ENCODE assay signal across 8 cellular contexts in the genomic region with DNA sequence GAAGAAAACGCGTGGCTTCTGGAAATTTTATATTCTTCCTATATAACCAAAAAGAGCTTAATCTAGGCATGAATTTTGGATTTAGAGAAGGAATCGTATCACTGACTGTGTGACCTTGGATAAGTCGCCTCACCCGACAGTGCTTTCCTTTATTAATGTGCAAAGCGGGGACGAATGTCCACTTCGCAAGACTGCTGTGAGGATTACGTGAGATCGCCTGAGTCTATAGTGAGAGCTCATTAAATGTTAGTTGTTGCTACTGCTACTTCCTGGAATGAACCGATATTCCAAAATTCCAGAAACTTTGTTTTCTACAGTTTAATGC. TPM values are rescaled to one million over a fixed set of nuclear protein-coding genes. Genes with fewer than 3 reads are reported as not detected.
DNase-seq lines count a peak whose midpoint lies in the region; ATAC-seq, FAIRE-seq and TF ChIP-seq lines count a peak whose summit lies in the region.

No MANE protein-coding gene starts in this region.

- DNase-seq in GM12878 (ENCODE audit: low read depth, low spot score) = no peak
- no peak for DNase-seq in left lung
- no peak for DNase-seq in upper lobe of left lung
- no peak for DNase-seq in NK-92 treated with Interleukin-12 subunit alpha and Interleukin-12 subunit beta, amount 100 ng/mL, for 24 hours (lab: John Stamatoyannopoulos, UW)
- DNase-seq in NCI-H345 treated with DMSO at 0.1 percent for 48 hours (lab: John Stamatoyannopoulos, UW; ENCODE audit: unreplicated experiment) = no peak
- DNase-seq in anterior cingulate cortex (lab: John Stamatoyannopoulos, UW) = no peak

- no TSS peak for BruUV-seq in GM12878 (replicated peaks; lab: Mats Ljungman, UMichigan)

- H2AFZ ChIP-seq in GM12878 (ENCODE audit: control insufficient read depth, low read depth, low read length) = peak overlapping the region; percentile 86

- no peaks in the 10 kb centered on the region for H3K36me3 ChIP-seq in GM12878 (ENCODE audit: control insufficient read depth in 2 of 2, insufficient read depth in 2 of 2, low read length in 1 of 2)
- H3K36me3 ChIP-seq in left lung = no peaks in the 10 kb centered on the region
- H3K36me3 ChIP-seq in upper lobe of left lung = no peaks in the 10 kb centered on the region

- SMC1A ChIA-PET in GM12878 (lab: Charles Lee; ENCODE audit: uncharacterized antibody, unreplicated experiment) = no interaction called here

- H3K27ac ChIP-seq in GM12878 (ENCODE audit: control insufficient read depth, insufficient read depth) = no peak overlapping the region
- H3K27ac ChIP-seq in left lung = peak overlapping the region in 1 of 2 donors; percentile 15
- peak overlapping the region in 2 of 4 donors; percentile 44 to 76 for H3K27ac ChIP-seq in upper lobe of left lung

- no peak for TF ChIP-seq POLR2A in GM12878 (IDR thresholded peaks at IDR 0.05; ENCODE audit: low read depth, low read length)
- TF ChIP-seq POLR2A in upper lobe of left lung (IDR thresholded peaks at IDR 0.05) = no peak

- 28% methylated on average over 11 of the region's 11 CpGs for WGBS in GM12878 (ENCODE audit: insufficient coverage, insufficient replicate concordance, low lambda C conversion rate, missing lambda C conversion rate)
- WGBS in upper lobe of left lung, 2 donors = 11 to 33% methylated on average over 5 to 11 of the region's 11 CpGs

- in situ Hi-C loops in GM12878 (cut with MboI) = loop anchor here (10.0 kb wide), 1 partner anchor 317 kb away; no protein-coding TSS in a partner anchor

- POLR2A ChIA-PET in GM12878 (lab: Charles Lee) = interaction anchor here (2.0 kb wide), 1 partner anchor 190 kb away, joined by 5 read pairs; the partner anchor contains the start of gene RADX

- intact Hi-C loops in GM12878 (cut with micrococcal nuclease; ENCODE audit: unreplicated experiment) (no loop called here), left lung (cut with DNase I) (no loop called here)

- no peak overlapping the region for H3K9ac ChIP-seq in GM12878 (ENCODE audit: control insufficient read depth, insufficient read depth, low read length)

- RAD21 ChIA-PET in GM12878 (lab: Charles Lee; ENCODE audit: unreplicated experiment) = no interaction called here

- CTCF ChIA-PET in GM12878 (lab: Yijun Ruan, JAX) = interaction anchor here (1.5 kb wide), 1 partner anchor 321 kb away, joined by 3 read pairs; no protein-coding TSS in a partner anchor

- TF ChIP-seq EP300 in GM12878 (IDR thresholded peaks at IDR 0.05; ENCODE audit: borderline replicate concordance in 1 of 2, control insufficient read depth in 1 of 2, low read depth in 2 of 2, low read length in 2 of 2) (no peak), upper lobe of left lung (IDR thresholded peaks at IDR 0.05) (no peak)

- no peak for FAIRE-seq in GM12878 (lab: Jason Lieb, UNC)

- TF ChIP-seq CTCF in GM12878 (IDR thresholded peaks at IDR 0.05 in 2 of 3, conservative IDR thresholded peaks at IDR 0.05 in 1 of 3; ENCODE audit: control insufficient read depth in 2 of 3, extremely low read depth in 1 of 3, insufficient read depth in 1 of 3, low read depth in 3 of 3, low read length in 3 of 3) (no peak), left lung (IDR thresholded peaks at IDR 0.05) (no peak), upper lobe of left lung (IDR thresholded peaks at IDR 0.05) (no peak)

- no peaks in the 10 kb centered on the region for H3K79me2 ChIP-seq in GM12878 (ENCODE audit: control insufficient read depth, insufficient read depth, low read length)

- H3K4me3 ChIP-seq in GM12878 (peak overlapping the region; percentile 46), left lung (peak overlapping the region; percentile 41 to 55), upper lobe of left lung (peak overlapping the region; percentile 14 to 65 (median 56))

- peak overlapping the region; percentile 57 for H3K4me2 ChIP-seq in GM12878 (ENCODE audit: control insufficient read depth, insufficient read depth)

- ATAC-seq in GM18517 (IDR thresholded peaks at IDR 0.05; ENCODE audit: unreplicated experiment) = peak; percentile 31
- ATAC-seq in HG02885 (IDR thresholded peaks at IDR 0.05; ENCODE audit: poor library complexity, unreplicated experiment) = peak; percentile 34
- ATAC-seq in GM12878 = peak; percentile 15; the same call in 2 of the 3 replicates
- ATAC-seq in left lung = peak; percentile 58
- peak; percentile 65 to 75 for ATAC-seq in upper lobe of left lung (ENCODE audit: low FRiP score in 2 of 2)

- H3K27me3 ChIP-seq in GM12878 (replicated peaks in 1 of 2; ENCODE audit: control insufficient read depth in 2 of 2, insufficient read depth in 2 of 2, low read length in 1 of 2) (no peaks in the 10 kb centered on the region), left lung (peaks cover 0 to 8% of the 10 kb centered on the region in 2 donors), upper lobe of left lung (no peaks in the 10 kb centered on the region)

- no peak for TF ChIP-seq RAD21 in GM12878 (IDR thresholded peaks at IDR 0.05; ENCODE audit: insufficient read depth, low read depth, low read length)

- H3K4me1 ChIP-seq in GM12878 (ENCODE audit: control insufficient read depth, insufficient read depth, low read length) = no peaks in the 10 kb centered on the region
- H3K4me1 ChIP-seq in left lung = no peaks in the 10 kb centered on the region
- no peaks in the 10 kb centered on the region for H3K4me1 ChIP-seq in upper lobe of left lung

- H3K9me3 ChIP-seq in GM12878 (replicated peaks; ENCODE audit: control insufficient read depth, insufficient read depth, low read length) (no peaks in the 10 kb centered on the region), left lung (no peaks in the 10 kb centered on the region), upper lobe of left lung (no peaks in the 10 kb centered on the region)

- H4K20me1 ChIP-seq in GM12878 (ENCODE audit: control insufficient read depth, insufficient read depth) = no peaks in the 10 kb centered on the region

TF ChIP-seq in GM12878, 131 proteins besides CTCF, POLR2A, EP300 and RAD21:
- no peak for TF ChIP-seq MEF2B (IDR thresholded peaks at IDR 0.05; ENCODE audit: partially characterized antibody, poor library complexity, severe bottlenecking)
- TF ChIP-seq E2F8 (IDR thresholded peaks at IDR 0.05; ENCODE audit: low read depth, partially characterized antibody) = no peak

RNA-seq across cellular contexts. Expression of gene TBC1D8B, which starts 0.4 kb away (rescaled TPM):
- 10.9 and 15.2 TPM in 2 replicates for total RNA-seq in GM12878 (2013; cell fraction: nucleolus; rRNA removed)
- total RNA-seq in GM12878 (2014; rRNA removed) = 1.7 and 3.4 TPM in 2 replicates
- total RNA-seq in GM12878 (2014; rRNA removed; fragmentation: Illumina TruSeq; extraction: Trizol) = 1.6 and 1.9 TPM in 2 replicates
- 2.0 and 2.6 TPM in 2 replicates for total RNA-seq in GM12878 (2021)
- polyA plus RNA-seq in GM12878 (2011; ENCODE audit: low read depth) = 1.1 TPM
- 2.3 and 4.4 TPM in 2 replicates for polyA plus RNA-seq in GM12878 (2011; rRNA removed)
- polyA plus RNA-seq in GM12878 (2011; cell fraction: cytosol; rRNA removed) = 0.60 and 0.66 TPM in 2 replicates
- polyA plus RNA-seq in GM12878 (2011; cell fraction: nucleus; rRNA removed) = 1.5 TPM in 2 replicates
- polyA plus RNA-seq in GM12878 (2012) = 1.6 and 2.6 TPM in 2 replicates
- polyA plus RNA-seq in GM12878 (2014; fragmentation: Illumina TruSeq; extraction: Trizol) = 2.4 and 5.2 TPM in 2 replicates
- polyA plus RNA-seq in GM12878 (2014; fragmentation: Nextera tagmentation; extraction: Ambion mirVana) = 1 to 10 TPM in 1 of 2 experiments, under 1 TPM in 1; 0.95 to 1.2 TPM
- 0.93 and 1.5 TPM in 2 replicates for polyA plus RNA-seq in GM12878 (2014; rRNA removed)
- polyA plus RNA-seq in GM12878 (2016; fragmentation: Nextera tagmentation; extraction: Ambion mirVana) = 1 to 10 TPM; 1.6 to 1.7 TPM
- 2.1 and 2.7 TPM in 2 replicates for polyA minus RNA-seq in GM12878 (2011; rRNA and poly(A)+ RNA removed)
- 0.80 and 1.6 TPM in 2 replicates for polyA minus RNA-seq in GM12878 (2011; cell fraction: cytosol; rRNA and poly(A)+ RNA removed)
- 2.9 and 4.9 TPM in 2 replicates for polyA minus RNA-seq in GM12878 (2011; cell fraction: nucleus; rRNA and poly(A)+ RNA removed)
- 10 to 100 TPM; 10.2 to 13.3 TPM for total RNA-seq in left lung
- 10 to 100 TPM in 1 of 6 donors, 1 to 10 TPM in 5; 4.4 to 13.3 (median 6.0) TPM for total RNA-seq in upper lobe of left lung

Comparison
In these comparisons a context has a peak if more than half of its experiments do, and no peak if none do; other contexts are left out.
1. ATAC-seq: peak in every context shown above with its lines; median percentile 70 in upper lobe of left lung; 58 in left lung; 34 in HG02885; 31 in GM18517; 15 in GM12878.